Comparison of ENCODE assay signal across 16 cellular contexts in the genomic region with DNA sequence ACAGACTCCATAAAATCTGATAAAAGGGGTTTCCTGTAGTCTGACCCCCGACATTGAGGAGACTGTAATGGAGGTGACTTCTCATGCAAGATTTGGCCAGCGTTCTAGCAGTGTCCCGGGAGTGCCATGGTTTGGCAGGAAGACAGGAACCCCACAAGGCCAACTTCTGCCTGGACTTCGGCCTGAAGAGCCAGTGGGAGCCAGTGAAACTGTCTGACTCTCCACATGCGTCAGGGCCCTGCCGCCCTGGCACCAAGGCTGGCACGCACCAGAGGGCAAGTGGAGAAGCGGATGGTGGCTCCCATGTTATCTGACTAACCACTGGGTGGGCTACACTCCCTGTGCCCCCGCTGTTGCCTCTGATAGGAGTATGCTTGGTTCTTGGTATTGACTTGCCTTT.
DNase-seq lines count a peak whose midpoint lies in the region; ATAC-seq, FAIRE-seq and TF ChIP-seq lines count a peak whose summit lies in the region.
"Had no signal": no experiment of that assay in that cellular context is flagged by ENCODE, and none has a peak within 500 bp of the region (broad histone marks: within the 10 kb centered on the region; RNA-seq: fewer than 3 reads in every experiment).

No MANE protein-coding gene starts in this region.

- H3K27me3 Mint-ChIP-seq in neural progenitor cell (ENCODE audit: insufficient read depth, low read depth) = peaks cover 5% of the 10 kb centered on the region
- H3K27me3 Mint-ChIP-seq: CD4-positive, alpha-beta T cell had no signal

- H4K20me1 ChIP-seq in HepG2 (ENCODE audit: insufficient read depth, low read length) = no peaks in the 10 kb centered on the region; the same call in 1 of the 2 replicates
- H4K20me1 ChIP-seq in neural progenitor cell (ENCODE audit: low read depth) = peaks cover 5% of the 10 kb centered on the region

- no peak overlapping the region for H3K27ac ChIP-seq in liver (ENCODE audit: low read depth in 1 of 2, low read length in 2 of 2)
- H3K27ac ChIP-seq in HepG2 (ENCODE audit: extremely low read length, insufficient read depth, low read length) = no peak overlapping the region
- no peak overlapping the region for H3K27ac ChIP-seq in neural progenitor cell
- H3K27ac ChIP-seq in aorta (ENCODE audit: low read depth in 1 of 2, low read length in 2 of 2) = peak overlapping the region in 1 of 2 donors; percentile 6
- H3K27ac ChIP-seq in upper lobe of right lung = no peak overlapping the region

- CTCF ChIA-PET in HepG2 (lab: Yijun Ruan, JAX; ENCODE audit: low intra/inter-chr PET ratio, low total read pairs) = no interaction called here

- TF ChIP-seq EP300 in HepG2 (IDR thresholded peaks at IDR 0.05; ENCODE audit: low read depth in 2 of 2, low read length in 2 of 2) = no peak
- no peak for TF ChIP-seq EP300 in HepG2 (CRISPR knock-in tag; IDR thresholded peaks at IDR 0.05; ENCODE audit: borderline replicate concordance)

- H3K79me2 ChIP-seq in HepG2 (ENCODE audit: insufficient read depth, low read length) = no peaks in the 10 kb centered on the region
- no peaks in the 10 kb centered on the region for H3K79me2 ChIP-seq in neural progenitor cell (ENCODE audit: low read depth)

- H3K4me2 ChIP-seq in HepG2 (ENCODE audit: low read depth, low read length) = no peak overlapping the region
- no peak overlapping the region for H3K4me2 ChIP-seq in neural progenitor cell

- no TSS peak for BruUV-seq in HepG2 (replicated peaks; lab: Mats Ljungman, UMichigan)

- H3K9me3 ChIP-seq in liver (ENCODE audit: control insufficient read depth in 4 of 4, low read length in 3 of 4) (no peaks in the 10 kb centered on the region), HepG2 (ENCODE audit: low read length) (no peaks in the 10 kb centered on the region), neural progenitor cell (ENCODE audit: low read depth) (no peaks in the 10 kb centered on the region), aorta (ENCODE audit: control insufficient read depth, low read length) (no peaks in the 10 kb centered on the region), upper lobe of right lung (no peaks in the 10 kb centered on the region)

- H3K9me3 Mint-ChIP-seq in neural progenitor cell = no peaks in the 10 kb centered on the region
- H3K9me3 Mint-ChIP-seq: CD4-positive, alpha-beta T cell had no signal

- no peak for ATAC-seq in HepG2
- ATAC-seq in aorta (ENCODE audit: low FRiP score) = peak; percentile 64
- no peak for ATAC-seq in GM18858 (IDR thresholded peaks at IDR 0.05; ENCODE audit: unreplicated experiment)
- ATAC-seq in upper lobe of right lung = no peak
- ATAC-seq: HCT116, PC-3 had no signal

- no peak for FAIRE-seq in HepG2 (lab: Jason Lieb, UNC)
- FAIRE-seq: GM12891 had no signal

- 48% methylated on average over 9 of the region's 9 CpGs for WGBS in liver
- 80% methylated on average over 5 of the region's 9 CpGs for WGBS in HepG2 (ENCODE audit: low lambda C conversion rate)
- 17% methylated on average over 9 of the region's 9 CpGs for WGBS in aorta, 2 donors

- H3K4me3 Mint-ChIP-seq in neural progenitor cell = no peak overlapping the region
- H3K4me3 Mint-ChIP-seq: CD4-positive, alpha-beta T cell had no signal

- no peaks in the 10 kb centered on the region for H3K27me3 ChIP-seq in liver (ENCODE audit: control insufficient read depth in 4 of 4, insufficient read depth in 4 of 4, low read length in 3 of 4)
- no peaks in the 10 kb centered on the region for H3K27me3 ChIP-seq in HepG2 (ENCODE audit: control insufficient read depth in 1 of 2, insufficient read depth in 2 of 2, low read length in 2 of 2)
- no peaks in the 10 kb centered on the region for H3K27me3 ChIP-seq in neural progenitor cell
- H3K27me3 ChIP-seq in aorta (ENCODE audit: control insufficient read depth in 1 of 2, insufficient read depth in 2 of 2, low read length in 1 of 2) = no peaks in the 10 kb centered on the region
- H3K27me3 ChIP-seq in upper lobe of right lung = no peaks in the 10 kb centered on the region

- DNase-seq in HepG2 (ENCODE audit: low spot score) (no peak), globus pallidus (ENCODE audit: low spot score) (peak; percentile 41), neural progenitor cell (ENCODE audit: low spot score) (no peak), aorta (peak; percentile 50 to 78), upper lobe of right lung (no peak), NCI-H1930 (lab: John Stamatoyannopoulos, UW) (no peak)
- DNase-seq: AML-193; Calu3; CD4-positive, alpha-beta T cell; KBM-7; NCI-H748 treated with DMSO at 0.1 percent for 48 hours; PC-3 had no signal

- TF ChIP-seq CTCF in liver (IDR thresholded peaks at IDR 0.05; ENCODE audit: low read depth, low read length, missing input control) (no peak), HepG2 (CRISPR knock-in tag; IDR thresholded peaks at IDR 0.05) (no peak), neural progenitor cell (IDR thresholded peaks at IDR 0.05) (no peak), upper lobe of right lung (IDR thresholded peaks at IDR 0.05) (no peak)

- peaks cover 0 to 4% (median 3%) of the 10 kb centered on the region in 4 donors for H3K36me3 ChIP-seq in liver (ENCODE audit: control insufficient read depth in 4 of 4, insufficient read depth in 3 of 4, low read depth in 1 of 4, low read length in 3 of 4)
- H3K36me3 ChIP-seq in HepG2 (replicated peaks in 1 of 2; ENCODE audit: control insufficient read depth in 1 of 2, insufficient read depth in 2 of 2, low read length in 2 of 2) = no peaks in the 10 kb centered on the region
- H3K36me3 ChIP-seq in neural progenitor cell = no peaks in the 10 kb centered on the region
- no peaks in the 10 kb centered on the region for H3K36me3 ChIP-seq in aorta (ENCODE audit: control insufficient read depth in 1 of 2, insufficient read depth in 2 of 2, low read length in 1 of 2)
- H3K36me3 ChIP-seq in upper lobe of right lung = no peaks in the 10 kb centered on the region

- peaks cover 0 to 6% (median 2%) of the 10 kb centered on the region in 4 donors for H3K4me1 ChIP-seq in liver (ENCODE audit: control insufficient read depth in 4 of 4, insufficient read depth in 4 of 4, low read length in 3 of 4)
- H3K4me1 ChIP-seq in HepG2 (ENCODE audit: insufficient read depth, low read length) = 0 out of 2 replicates have a peak, but pooled peaks cover 5% of the 10 kb centered on the region
- H3K4me1 ChIP-seq in neural progenitor cell = peaks cover 41% of the 10 kb centered on the region
- peaks cover 2 to 7% of the 10 kb centered on the region in 2 donors for H3K4me1 ChIP-seq in aorta (ENCODE audit: control insufficient read depth in 1 of 2, insufficient read depth in 2 of 2, low read length in 2 of 2)
- H3K4me1 ChIP-seq in upper lobe of right lung = no peaks in the 10 kb centered on the region

- TF ChIP-seq RAD21 in liver (IDR thresholded peaks at IDR 0.05) (no peak), HepG2 (CRISPR knock-in tag; IDR thresholded peaks at IDR 0.05) (no peak)

- no peak overlapping the region for H3K4me3 ChIP-seq in liver (ENCODE audit: low read depth in 1 of 3, low read length in 3 of 3)
- H3K4me3 ChIP-seq in HepG2 (replicated peaks in 1 of 3; ENCODE audit: insufficient read depth in 1 of 3, low read depth in 2 of 3, low read length in 3 of 3) = no peak overlapping the region
- no peak overlapping the region for H3K4me3 ChIP-seq in neural progenitor cell
- no peak overlapping the region for H3K4me3 ChIP-seq in aorta (ENCODE audit: low read length in 2 of 2)
- H3K4me3 ChIP-seq in upper lobe of right lung = no peak overlapping the region

- H3K27ac Mint-ChIP-seq in neural progenitor cell = peak overlapping the region; percentile 64
- H3K27ac Mint-ChIP-seq: CD4-positive, alpha-beta T cell had no signal

- H3K9ac ChIP-seq in liver (ENCODE audit: low read depth in 1 of 2, low read length in 2 of 2) = no peak overlapping the region
- no peak overlapping the region for H3K9ac ChIP-seq in HepG2 (ENCODE audit: insufficient read depth, low read depth, low read length)
- H3K9ac ChIP-seq in neural progenitor cell = no peak overlapping the region

- peaks cover 44% of the 10 kb centered on the region for H3F3A ChIP-seq in neural progenitor cell (ENCODE audit: low read depth)

- in situ Hi-C loops in HepG2 (cut with HindIII; ENCODE audit: extremely low pct_ligation_motif_present, low pct_unique_long_range_greater_than_20kb) = loop anchor here (25.0 kb wide), 1 partner anchor 537 kb away; no protein-coding TSS in a partner anchor

- peaks cover 65% of the 10 kb centered on the region for H3K4me1 Mint-ChIP-seq in neural progenitor cell

- H2AFZ ChIP-seq in HepG2 (ENCODE audit: low read length) (no peak overlapping the region), neural progenitor cell (replicated peaks) (no peak overlapping the region)

- intact Hi-C loops in HepG2 (cut with micrococcal nuclease; ENCODE audit: unreplicated experiment) (no loop called here), aorta (cut with DNase I) (no loop called here), upper lobe of right lung (cut with DNase I) (no loop called here)

- no peak for TF ChIP-seq POLR2A in HepG2 (IDR thresholded peaks at IDR 0.05; ENCODE audit: insufficient read depth in 1 of 2, low read depth in 2 of 2, low read length in 2 of 2)

- POLR2A ChIA-PET in HepG2 (lab: Yijun Ruan, JAX) = no interaction called here

- H3K36me3 Mint-ChIP-seq in neural progenitor cell = peaks cover 11% of the 10 kb centered on the region

TF ChIP-seq in liver, 16 proteins besides CTCF, POLR2A, EP300 and RAD21 (continues in another document):
- no peak for TF ChIP-seq NR2F2 (IDR thresholded peaks at IDR 0.05)
- TF ChIP-seq FOXA2 (IDR thresholded peaks at IDR 0.05) = no peak
- peak in 1 of 2 donors; percentile 46 for TF ChIP-seq RXRA (IDR thresholded peaks at IDR 0.05)
- TF ChIP-seq JUND (IDR thresholded peaks at IDR 0.05) = peak in 1 of 2 donors; percentile 13
- no peak for TF ChIP-seq HNF4G (IDR thresholded peaks at IDR 0.05)
- TF ChIP-seq EGR1 (IDR thresholded peaks at IDR 0.05; ENCODE audit: low read depth in 2 of 2) = no peak
- no peak for TF ChIP-seq TAF1 (conservative IDR thresholded peaks at IDR 0.05)
- TF ChIP-seq YY1 (IDR thresholded peaks at IDR 0.05) = peak; percentile 56

TF ChIP-seq in HepG2, 621 proteins besides CTCF, POLR2A, EP300 and RAD21 (continues in another document):
- TF ChIP-seq NFYC (CRISPR knock-in tag; IDR thresholded peaks at IDR 0.05) (no peak), ZNF431 (CRISPR knock-in tag; IDR thresholded peaks at IDR 0.05; ENCODE audit: borderline replicate concordance, low read depth) (no peak), ZNF296 (CRISPR knock-in tag; conservative IDR thresholded peaks at IDR 0.05) (no peak), RBFOX2 (IDR thresholded peaks at IDR 0.05; ENCODE audit: low read depth, low read length) (no peak), TOPORS (CRISPR knock-in tag; IDR thresholded peaks at IDR 0.05) (no peak), WIZ (CRISPR knock-in tag; IDR thresholded peaks at IDR 0.05) (no peak), TSC22D2 (CRISPR knock-in tag; IDR thresholded peaks at IDR 0.05; ENCODE audit: borderline replicate concordance) (no peak), SPEN (CRISPR knock-in tag; IDR thresholded peaks at IDR 0.05; ENCODE audit: low read depth) (no peak), ZNF274 (CRISPR knock-in tag; IDR thresholded peaks at IDR 0.05) (no peak), ZNF264 (CRISPR knock-in tag; IDR thresholded peaks at IDR 0.05) (no peak)

Comparison
In these comparisons a context has a peak if more than half of its experiments do, and no peak if none do; other contexts are left out.
1. DNase-seq: peak in globus pallidus (single experiment) and aorta (2 of 2); none in HepG2 (single experiment), neural progenitor cell (single experiment), upper lobe of right lung (single experiment) and NCI-H1930 (0 of 2).